In genomic region chr2:120568089-120568974, GRCh38 we compare ENCODE assay signal across 17 cellular contexts.
"Had no signal": no experiment of that assay in that cellular context is flagged by ENCODE, and none has a peak within 500 bp of the region (broad histone marks: within the 10 kb centered on the region; RNA-seq: fewer than 3 reads in every experiment).

No MANE protein-coding gene starts in this region.

- ATAC-seq: activated T-cell treated with anti-CD3 and anti-CD28 coated beads, Interleukin-2, amount 50 U/mL, for 4 hours; left cardiac atrium; psoas muscle; sciatic nerve had no signal

- H3K9me3 Mint-ChIP-seq: activated CD4-positive, alpha-beta memory T cell treated with anti-CD3 and anti-CD28 coated beads, Interleukin-2, amount 10 ng/mL, durations not matched to agents 7 days and 5 days; activated T-cell treated with anti-CD3 and anti-CD28 coated beads, Interleukin-2, amount 50 U/mL, for 4 hours; mesothelial cell of epicardium; nephron progenitor cell had no signal

- H3K4me3 Mint-ChIP-seq: activated CD4-positive, alpha-beta memory T cell treated with anti-CD3 and anti-CD28 coated beads, Interleukin-2, amount 10 ng/mL, durations not matched to agents 7 days and 5 days; activated naive CD8-positive, alpha-beta T cell; activated T-cell treated with anti-CD3 and anti-CD28 coated beads, Interleukin-2, amount 50 U/mL, for 4 hours; mesothelial cell of epicardium; nephron progenitor cell had no signal

- H3K27me3 ChIP-seq: stomach had no signal

- H3K36me3 Mint-ChIP-seq: activated naive CD8-positive, alpha-beta T cell; mesothelial cell of epicardium had no signal

- DNase-seq: activated CD4-positive, alpha-beta memory T cell treated with anti-CD3 and anti-CD28 coated beads, Interleukin-2, amount 10 ng/mL, durations not matched to agents 7 days and 5 days; activated CD4-positive, alpha-beta T cell treated with anti-CD3 and anti-CD28 coated beads for 4 hours; activated gamma-delta T cell; activated T-cell treated with anti-CD3 and anti-CD28 coated beads, Interleukin-2, amount 50 U/mL, for 4 hours; amniotic stem cell; head of caudate nucleus; left cardiac atrium; nephron progenitor cell; psoas muscle; stomach; T-helper 2 cell had no signal

- H3K27ac Mint-ChIP-seq: activated CD4-positive, alpha-beta memory T cell treated with anti-CD3 and anti-CD28 coated beads, Interleukin-2, amount 10 ng/mL, durations not matched to agents 7 days and 5 days; activated naive CD8-positive, alpha-beta T cell; mesothelial cell of epicardium; nephron progenitor cell had no signal

- H3K36me3 ChIP-seq: stomach, thoracic aorta had no signal

- H3K9me3 ChIP-seq: psoas muscle, stomach, thoracic aorta had no signal

- H3K4me3 ChIP-seq: lung, psoas muscle, stomach, thoracic aorta had no signal

- H3K27ac ChIP-seq: epithelial cell of prostate, psoas muscle had no signal

- H3K27me3 Mint-ChIP-seq: activated CD4-positive, alpha-beta memory T cell treated with anti-CD3 and anti-CD28 coated beads, Interleukin-2, amount 10 ng/mL, durations not matched to agents 7 days and 5 days; activated naive CD8-positive, alpha-beta T cell had no signal

- H3K4me1 Mint-ChIP-seq: activated CD4-positive, alpha-beta memory T cell treated with anti-CD3 and anti-CD28 coated beads, Interleukin-2, amount 10 ng/mL, durations not matched to agents 7 days and 5 days; mesothelial cell of epicardium had no signal
